27 cellular contexts compared by ENCODE assay signal in genomic region chr4:150178161-150178560, GRCh38.
DNase-seq lines count a peak whose midpoint lies in the region; TF ChIP-seq lines count a peak whose summit lies in the region.
"Had no signal": no experiment of that assay in that cellular context is flagged by ENCODE, and none has a peak within 500 bp of the region (broad histone marks: within the 10 kb centered on the region; RNA-seq: fewer than 3 reads in every experiment).

No MANE protein-coding gene starts in this region.

- H3K36me3 Mint-ChIP-seq in HFFc6 (ENCODE audit: low read depth) = peaks cover 58% of the 10 kb centered on the region
- H3K36me3 Mint-ChIP-seq: CD14-positive monocyte; naive thymus-derived CD8-positive, alpha-beta T cell had no signal

- intact Hi-C loops in thyroid gland (cut with DNase I) = no loop called here

- DNase-seq in A172 (ENCODE audit: low spot score) = peak; percentile 62
- DNase-seq in HFFc6 = no peak
- DNase-seq in astrocyte of the cerebellum (ENCODE audit: low read depth) = peak; percentile 79
- DNase-seq in iris pigment epithelial cell (ENCODE audit: low read depth) = peak; percentile 57
- no peak for DNase-seq in activated CD4-positive, alpha-beta T cell treated with anti-CD3 and anti-CD28 coated beads for 4 hours
- DNase-seq in GM19238 (ENCODE audit: insufficient read length, low spot score) = no peak
- no peak for DNase-seq in thyroid gland
- DNase-seq in NCI-H1092 treated with DMSO at 0.1 percent for 48 hours (lab: John Stamatoyannopoulos, UW) = no peak
- DNase-seq: activated CD4-positive, CD25-positive, alpha-beta regulatory T cell treated with anti-CD3 and anti-CD28 coated beads, Interleukin-2, amount 50 U/mL, for 72 hours; activated naive CD4-positive, alpha-beta T cell treated with anti-CD3 and anti-CD28 coated beads for 36 hours; activated T-cell treated with anti-CD3 and anti-CD28 coated beads, Interleukin-2, amount 50 U/mL, for 1 hour; anterior cingulate cortex; colonic mucosa; endodermal cell; glutamatergic neuron; KG1; left cardiac atrium; mesendoderm; naive thymus-derived CD8-positive, alpha-beta T cell; NCI-H1694 treated with DMSO at 0.1 percent for 48 hours; NCI-H774; OCI-M1; sigmoid colon; SW 1271 had no signal

- H3K4me3 ChIP-seq in astrocyte of the cerebellum (ENCODE audit: low read depth, low read length) (no peak overlapping the region), thyroid gland (replicated peaks in 1 of 3) (no peak overlapping the region)
- H3K4me3 ChIP-seq: colonic mucosa, sigmoid colon, suprapubic skin had no signal

- WGBS in thyroid gland, 2 donors = 79 to 83% methylated on average over 4 of the region's 4 CpGs

- H3K27ac ChIP-seq in thyroid gland = no peak overlapping the region
- H3K27ac ChIP-seq: colonic mucosa, parathyroid adenoma, sigmoid colon, suprapubic skin had no signal

- no peaks in the 10 kb centered on the region for H3K36me3 ChIP-seq in thyroid gland
- H3K36me3 ChIP-seq: colonic mucosa, sigmoid colon, suprapubic skin had no signal

- in situ Hi-C loops in astrocyte of the cerebellum (cut with HindIII; ENCODE audit: low sequenced_read_pairs) = no loop called here

- no peaks in the 10 kb centered on the region for H3K9me3 ChIP-seq in thyroid gland
- H3K9me3 ChIP-seq: colonic mucosa, sigmoid colon, suprapubic skin had no signal

- H3K27me3 Mint-ChIP-seq in HFFc6 (ENCODE audit: insufficient read depth) = peaks cover 15% of the 10 kb centered on the region

- no peak for TF ChIP-seq POLR2A in thyroid gland (IDR thresholded peaks at IDR 0.05)

- peaks cover 4 to 21% of the 10 kb centered on the region in 2 donors for H3K4me1 ChIP-seq in thyroid gland
- H3K4me1 ChIP-seq: colonic mucosa, parathyroid adenoma had no signal

- H3K4me3 Mint-ChIP-seq in HFFc6 = peak overlapping the region; percentile 15; the same call in 1 of the 2 replicates
- H3K4me3 Mint-ChIP-seq: activated naive CD4-positive, alpha-beta T cell treated with anti-CD3 and anti-CD28 coated beads for 36 hours; CD14-positive monocyte; endodermal cell; naive thymus-derived CD8-positive, alpha-beta T cell had no signal

- 0 out of 2 replicates have a peak, but pooled peaks cover 2% of the 10 kb centered on the region for H3K9me3 Mint-ChIP-seq in HFFc6
- H3K9me3 Mint-ChIP-seq: activated naive CD4-positive, alpha-beta T cell treated with anti-CD3 and anti-CD28 coated beads for 36 hours; endodermal cell; naive thymus-derived CD8-positive, alpha-beta T cell had no signal

- no peaks in the 10 kb centered on the region for H3K27me3 ChIP-seq in thyroid gland
- H3K27me3 ChIP-seq: colonic mucosa, sigmoid colon, suprapubic skin had no signal

- peak overlapping the region; percentile 58; the same call in 1 of the 2 replicates for H3K27ac Mint-ChIP-seq in HFFc6
- H3K27ac Mint-ChIP-seq: activated naive CD4-positive, alpha-beta T cell treated with anti-CD3 and anti-CD28 coated beads for 36 hours; CD14-positive monocyte; endodermal cell; naive thymus-derived CD8-positive, alpha-beta T cell had no signal

- H3K4me1 Mint-ChIP-seq in HFFc6 (ENCODE audit: low read depth) = peaks cover 81% of the 10 kb centered on the region
- H3K4me1 Mint-ChIP-seq: endodermal cell; naive thymus-derived CD8-positive, alpha-beta T cell had no signal

- TF ChIP-seq CTCF in HFFc6 (IDR thresholded peaks at IDR 0.05) (no peak), astrocyte of the cerebellum (IDR thresholded peaks at IDR 0.05; ENCODE audit: low read depth, low read length, missing control alignments) (no peak), thyroid gland (IDR thresholded peaks at IDR 0.05) (no peak)

Comparison
In these comparisons a context has a peak if more than half of its experiments do, and no peak if none do; other contexts are left out.
1. DNase-seq: peak in A172 (single experiment), astrocyte of the cerebellum (single experiment) and iris pigment epithelial cell (single experiment); none in HFFc6 (single experiment), activated CD4-positive, alpha-beta T cell treated with anti-CD3 and anti-CD28 coated beads for 4 hours (0 of 2), GM19238 (single experiment), thyroid gland (0 of 2) and NCI-H1092 treated with DMSO at 0.1 percent for 48 hours (single experiment).